ENCODE assay signal across 8 cellular contexts in genomic region chr11:66976048-66976467, GRCh38. TPM values are rescaled to one million over a fixed set of nuclear protein-coding genes. Genes with fewer than 3 reads are reported as not detected.
DNase-seq lines count a peak whose midpoint lies in the region; ATAC-seq and TF ChIP-seq lines count a peak whose summit lies in the region.

No MANE protein-coding gene starts in this region.

- H3K79me2 ChIP-seq in GM23338 (replicated peaks; ENCODE audit: insufficient read depth) = no peaks in the 10 kb centered on the region

- H3K4me3 ChIP-seq in BE2C (ENCODE audit: low read depth, low read length) = no peak overlapping the region
- no peak overlapping the region for H3K4me3 ChIP-seq in GM23338
- H3K4me3 ChIP-seq in right lobe of liver = no peak overlapping the region
- H3K4me3 ChIP-seq in esophagus muscularis mucosa = no peak overlapping the region

- H3K9me3 ChIP-seq in BE2C (no peaks in the 10 kb centered on the region), right lobe of liver (no peaks in the 10 kb centered on the region), esophagus muscularis mucosa (peaks cover 0 to 8% (median 5%) of the 10 kb centered on the region in 4 donors)

- no peaks in the 10 kb centered on the region for H3K36me3 ChIP-seq in BE2C
- H3K36me3 ChIP-seq in GM23338 (ENCODE audit: insufficient read depth) = no peaks in the 10 kb centered on the region
- no peaks in the 10 kb centered on the region for H3K36me3 ChIP-seq in right lobe of liver
- no peaks in the 10 kb centered on the region for H3K36me3 ChIP-seq in esophagus muscularis mucosa

- TF ChIP-seq CTCF in BE2C (IDR thresholded peaks at IDR 0.05; ENCODE audit: low read depth, low read length) = peak; percentile 94
- peak; percentile 74 to 91 for TF ChIP-seq CTCF in GM23338 (conservative IDR thresholded peaks at IDR 0.05; ENCODE audit: low read depth in 2 of 2)
- peak; percentile 63 to 73 (median 68) for TF ChIP-seq CTCF in right lobe of liver (IDR thresholded peaks at IDR 0.05)
- TF ChIP-seq CTCF in esophagus muscularis mucosa (IDR thresholded peaks at IDR 0.05) = peak in 1 of 3 experiments; percentile 37

- no peaks in the 10 kb centered on the region for H4K20me1 ChIP-seq in GM23338 (replicated peaks; ENCODE audit: insufficient read depth)

- peaks cover 5% of the 10 kb centered on the region; the same call in 1 of the 2 replicates for H3K9me2 ChIP-seq in GM23338 (ENCODE audit: insufficient read depth)

- TF ChIP-seq EP300 in esophagus muscularis mucosa (IDR thresholded peaks at IDR 0.05) = no peak

- H3F3A ChIP-seq in GM23338 (replicated peaks; ENCODE audit: low read depth) = no peaks in the 10 kb centered on the region

- no peak overlapping the region for H3K4me2 ChIP-seq in GM23338

- H3K27ac Mint-ChIP-seq in GM23338 = no peak overlapping the region

- peaks cover 11% of the 10 kb centered on the region for H3K9me3 Mint-ChIP-seq in GM23338

- H3K4me1 ChIP-seq in BE2C (no peaks in the 10 kb centered on the region), GM23338 (ENCODE audit: insufficient read depth) (peaks cover 11% of the 10 kb centered on the region; the same call in 1 of the 2 replicates), right lobe of liver (peaks cover 0 to 11% (median 6%) of the 10 kb centered on the region in 4 donors), esophagus muscularis mucosa (peaks cover 0 to 4% (median 0%) of the 10 kb centered on the region in 4 donors)

- WGBS in right lobe of liver (ENCODE audit: insufficient coverage, low coverage, low lambda C conversion rate, missing lambda C conversion rate) = 48% methylated on average over 3 of the region's 9 CpGs
- WGBS in esophagus muscularis mucosa = 46% methylated on average over 5 of the region's 9 CpGs

- H3K27me3 Mint-ChIP-seq in GM23338 (ENCODE audit: insufficient read depth, low read depth, poor library complexity) = peaks cover 11% of the 10 kb centered on the region

- H3K4me1 Mint-ChIP-seq in GM23338 = peaks cover 7% of the 10 kb centered on the region; the same call in 2 of the 3 replicates

- peak overlapping the region; percentile 87; the same call in 1 of the 2 replicates for H2AFZ ChIP-seq in GM23338

- no peak overlapping the region for H3K27ac ChIP-seq in GM23338 (ENCODE audit: low read depth)
- no peak overlapping the region for H3K27ac ChIP-seq in right lobe of liver
- no peak overlapping the region for H3K27ac ChIP-seq in esophagus muscularis mucosa (replicated peaks in 1 of 4)

- no peaks in the 10 kb centered on the region for H3K27me3 ChIP-seq in BE2C
- H3K27me3 ChIP-seq in GM23338 (ENCODE audit: insufficient read depth) = no peaks in the 10 kb centered on the region
- H3K27me3 ChIP-seq in right lobe of liver = no peaks in the 10 kb centered on the region
- peaks cover 0 to 16% (median 0%) of the 10 kb centered on the region in 4 donors for H3K27me3 ChIP-seq in esophagus muscularis mucosa

- peaks cover 5% of the 10 kb centered on the region for H3K36me3 Mint-ChIP-seq in GM23338 (ENCODE audit: low read depth)

- ATAC-seq in GM23338 (peak; percentile 91), right lobe of liver (peak in 3 of 4 donors; percentile 23 to 39 (median 33)), GM18868 (IDR thresholded peaks at IDR 0.05; ENCODE audit: unreplicated experiment) (no peak), HG02678 (IDR thresholded peaks at IDR 0.05; ENCODE audit: unreplicated experiment) (no peak), HG02870 (IDR thresholded peaks at IDR 0.05; ENCODE audit: unreplicated experiment) (no peak)

- H3K4me3 Mint-ChIP-seq in GM23338 = no peak overlapping the region

- DNase-seq in BE2C (peak; percentile 72), GM23338 (ENCODE audit: low spot score) (peak; percentile 83), right lobe of liver (no peak), esophagus muscularis mucosa (ENCODE audit: extremely low spot score) (no peak)
- peak; percentile 15 for DNase-seq in activated naive CD4-positive, alpha-beta T cell treated with Interleukin-2 at 50 U/mL for 16 hours

- intact Hi-C loops in right lobe of liver (cut with DNase I) (no loop called here), esophagus muscularis mucosa (cut with DNase I) (no loop called here)

- TF ChIP-seq POLR2A in right lobe of liver (IDR thresholded peaks at IDR 0.05) (no peak), esophagus muscularis mucosa (IDR thresholded peaks at IDR 0.05; ENCODE audit: low read depth) (no peak)

TF ChIP-seq in GM23338, 12 proteins besides CTCF, POLR2A, EP300 and RAD21 (continues in another document):
- TF ChIP-seq ETS1 (IDR thresholded peaks at IDR 0.05) (no peak), CREB1 (CRISPR knock-in tag; IDR thresholded peaks at IDR 0.05; ENCODE audit: low read depth) (no peak)

RNA-seq across cellular contexts. Expression of gene C11orf86, which starts 1.0 kb away (rescaled TPM):
- polyA plus RNA-seq in BE2C (2012; ENCODE audit: insufficient read depth, insufficient read length, low read depth) = not detected
- total RNA-seq in GM23338 (2014; rRNA removed; shearing (Covaris generic)) = 0.21 TPM in 1 of 2 replicates, not detected in the other
- polyA plus RNA-seq in GM23338 (2016; fragmentation: Nextera tagmentation; extraction: Ambion mirVana) = 0.73 and 0.74 TPM in 2 replicates
- total RNA-seq in right lobe of liver (not detected), esophagus muscularis mucosa (not detected)

RNA-seq across cellular contexts. Expression of gene PC, which starts 17.9 kb away (rescaled TPM):
- 41.3 TPM for polyA plus RNA-seq in BE2C (2012; ENCODE audit: insufficient read depth, insufficient read length, low read depth)
- 21.7 and 24.9 TPM in 2 replicates for total RNA-seq in GM23338 (2014; rRNA removed; shearing (Covaris generic))
- polyA plus RNA-seq in GM23338 (2016; fragmentation: Nextera tagmentation; extraction: Ambion mirVana) = 18.3 and 18.9 TPM in 2 replicates
- total RNA-seq in right lobe of liver = 100 to 1,000 TPM; 265 to 457 (median 317) TPM
- total RNA-seq in esophagus muscularis mucosa = 1 to 10 TPM; 2.1 to 5.5 (median 5.1) TPM

RNA-seq across cellular contexts. Expression of gene SYT12, which starts 46.9 kb away (rescaled TPM):
- not detected for polyA plus RNA-seq in BE2C (2012; ENCODE audit: insufficient read depth, insufficient read length, low read depth)
- 2.5 and 3.1 TPM in 2 replicates for total RNA-seq in GM23338 (2014; rRNA removed; shearing (Covaris generic))
- 0.92 TPM in 2 replicates for polyA plus RNA-seq in GM23338 (2016; fragmentation: Nextera tagmentation; extraction: Ambion mirVana)
- total RNA-seq in right lobe of liver = 10 to 100 TPM in 4 of 6 experiments, 1 to 10 TPM in 2; 1.8 to 35.3 (median 14.2) TPM
- total RNA-seq in esophagus muscularis mucosa = under 1 TPM in 1 of 4 donors, not detected in 3; 0.13 TPM

Comparison
In these comparisons a context has a peak if more than half of its experiments do, and no peak if none do; other contexts are left out.
1. DNase-seq: peak in BE2C (single experiment), GM23338 (single experiment) and activated naive CD4-positive, alpha-beta T cell treated with Interleukin-2 at 50 U/mL for 16 hours (single experiment); none in right lobe of liver (0 of 3) and esophagus muscularis mucosa (single experiment).
2. ATAC-seq: peak in GM23338 (single experiment) and right lobe of liver (3 of 4); none in GM18868 (single experiment), HG02678 (single experiment) and HG02870 (single experiment).
3. RNA of gene PC, which starts 17.9 kb away (total RNA-seq): 265 to 457 TPM in right lobe of liver; 21.7 to 24.9 TPM in GM23338 and 2.1 to 5.5 TPM in esophagus muscularis mucosa; every median in the first group is over 10 times any median in the second.